Comparison of ENCODE assay signal across 13 cellular contexts in the genomic region with DNA sequence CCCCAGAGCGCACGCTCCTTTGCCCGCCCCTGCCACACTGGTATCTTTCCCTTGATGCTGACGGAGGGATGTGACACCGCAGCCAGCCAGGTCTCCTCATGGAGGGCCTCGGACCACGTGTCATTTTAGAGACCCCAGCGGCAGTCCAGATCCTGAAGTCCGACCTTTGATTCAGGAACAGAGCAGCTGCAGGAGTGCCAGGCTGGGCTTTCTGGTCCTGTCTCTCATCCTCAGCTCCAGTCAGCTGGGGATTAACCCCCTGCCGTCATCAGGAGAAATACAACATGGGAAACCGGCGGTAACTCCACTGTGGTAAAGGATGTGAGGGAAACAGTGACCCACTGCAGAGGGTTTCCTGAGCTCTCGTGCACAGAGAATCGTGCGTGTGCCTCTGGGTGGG.
A peak's percentile ranks its signal among the peaks of the same experiment; 100 is the strongest.
DNase-seq lines count a peak whose midpoint lies in the region; ATAC-seq and TF ChIP-seq lines count a peak whose summit lies in the region.
"Had no signal": no experiment of that assay in that cellular context is flagged by ENCODE, and none has a peak within 500 bp of the region (broad histone marks: within the 10 kb centered on the region; RNA-seq: fewer than 3 reads in every experiment).

No MANE protein-coding gene starts in this region.

- POLR2A ChIA-PET in RWPE1 (lab: Yijun Ruan, JAX; ENCODE audit: low non-redundant PET) = no interaction called here

- TF ChIP-seq CTCF in RWPE1 (conservative IDR thresholded peaks at IDR 0.05; ENCODE audit: low read depth) (no peak), endodermal cell (conservative IDR thresholded peaks at IDR 0.05) (no peak), transverse colon (IDR thresholded peaks at IDR 0.05) (no peak), chondrocyte (IDR thresholded peaks at IDR 0.05) (no peak)

- H3K27ac Mint-ChIP-seq in endodermal cell (peak overlapping the region; percentile 52), chondrocyte (ENCODE audit: unreplicated experiment) (no peak overlapping the region)

- peak; percentile 16 for DNase-seq in stimulated activated CD4-positive, alpha-beta T cell treated with anti-CD3 and anti-CD28 coated beads, Interleukin-15, amount 100 ng/mL, for 24 hours
- DNase-seq in stimulated activated CD4-positive, alpha-beta T cell treated with anti-CD3 and anti-CD28 coated beads, Interleukin-4, amount 100 ng/mL, for 4 hours = no peak
- DNase-seq in RWPE1 (ENCODE audit: low spot score) = no peak
- peak; percentile 75 for DNase-seq in endodermal cell
- no peak for DNase-seq in transverse colon
- DNase-seq in glomerular visceral epithelial cell (ENCODE audit: extremely low spot score) = no peak
- no peak for DNase-seq in chondrocyte (ENCODE audit: low spot score)
- DNase-seq: NCI-H510A, SW 1271 had no signal

- in situ Hi-C loops in transverse colon (cut with MboI; ENCODE audit: low pct_ligation_motif_present in 1 of 4, low pct_unique_long_range_greater_than_20kb in 1 of 4, low sequenced_read_pairs in 3 of 4) = no loop called here

- H3K4me3 Mint-ChIP-seq in endodermal cell = no peak overlapping the region
- H3K4me3 Mint-ChIP-seq in chondrocyte (ENCODE audit: unreplicated experiment) = no peak overlapping the region

- no peak for TF ChIP-seq EP300 in transverse colon (IDR thresholded peaks at IDR 0.05; ENCODE audit: low read depth)

- intact Hi-C loops in transverse colon (cut with DNase I; ENCODE audit: low total_unique reads) = no loop called here

- TF ChIP-seq POLR2A in transverse colon (IDR thresholded peaks at IDR 0.05) = no peak

- H3K36me3 ChIP-seq in endodermal cell (ENCODE audit: control insufficient read depth, insufficient read depth, low read length) (no peaks in the 10 kb centered on the region), transverse colon (no peaks in the 10 kb centered on the region)

- H3K4me1 ChIP-seq in endodermal cell (ENCODE audit: control insufficient read depth, insufficient read depth, low read length) (peaks cover 3% of the 10 kb centered on the region), transverse colon (peaks cover 0 to 8% (median 3%) of the 10 kb centered on the region in 4 donors)
- H3K4me1 ChIP-seq: gastroesophageal sphincter, psoas muscle had no signal

- H3K4me1 Mint-ChIP-seq in endodermal cell = peaks cover 37% of the 10 kb centered on the region
- H3K4me1 Mint-ChIP-seq in chondrocyte (ENCODE audit: low read depth) = peaks cover 4% of the 10 kb centered on the region

- H3K9ac ChIP-seq in endodermal cell (ENCODE audit: extremely low read depth, low read length, poor library complexity, severe bottlenecking) = no peak overlapping the region

- no peak for ATAC-seq in GM18498 (IDR thresholded peaks at IDR 0.05; ENCODE audit: unreplicated experiment)

- CTCF ChIA-PET in RWPE1 (lab: Yijun Ruan, JAX) = no interaction called here

- peaks cover 10% of the 10 kb centered on the region for H3K36me3 Mint-ChIP-seq in endodermal cell (ENCODE audit: low read depth)
- H3K36me3 Mint-ChIP-seq in chondrocyte (ENCODE audit: low read depth) = no peaks in the 10 kb centered on the region

- WGBS in endodermal cell (ENCODE audit: insufficient coverage in 1 of 2, insufficient read length in 1 of 2), 2 experiments = 57 to 83% methylated on average over 1 to 15 of the region's 15 CpGs
- WGBS in transverse colon (ENCODE audit: low coverage in 1 of 2), 2 donors = 83% methylated on average over 15 of the region's 15 CpGs; no CpG with 5 or more reads in 1 of the 2 donors

- no peaks in the 10 kb centered on the region for H3K27me3 Mint-ChIP-seq in endodermal cell (ENCODE audit: insufficient read depth)
- H3K27me3 Mint-ChIP-seq in chondrocyte (ENCODE audit: low read depth) = no peaks in the 10 kb centered on the region

- H3K9me3 ChIP-seq in endodermal cell (ENCODE audit: control insufficient read depth, low read length) (peaks cover 2% of the 10 kb centered on the region), transverse colon (no peaks in the 10 kb centered on the region)
- H3K9me3 ChIP-seq: gastroesophageal sphincter, psoas muscle had no signal

- H3K27ac ChIP-seq in RWPE1 = peak overlapping the region; percentile 53; the same call in 1 of the 2 replicates
- no peak overlapping the region for H3K27ac ChIP-seq in endodermal cell (ENCODE audit: low read depth, low read length)
- H3K27ac ChIP-seq in transverse colon = peak overlapping the region in 3 of 4 donors; percentile 48 to 75 (median 67)
- H3K27ac ChIP-seq: C4-2B, gastroesophageal sphincter, psoas muscle had no signal

- H3K4me3 ChIP-seq in endodermal cell (ENCODE audit: low read length) = no peak overlapping the region
- no peak overlapping the region for H3K4me3 ChIP-seq in transverse colon
- H3K4me3 ChIP-seq: gastroesophageal sphincter, psoas muscle had no signal

- H3K9me3 Mint-ChIP-seq in endodermal cell (no peaks in the 10 kb centered on the region), chondrocyte (ENCODE audit: low read depth) (no peaks in the 10 kb centered on the region)

- no peaks in the 10 kb centered on the region for H3K27me3 ChIP-seq in endodermal cell (ENCODE audit: control insufficient read depth, insufficient read depth, low read length, poor library complexity, severe bottlenecking)
- H3K27me3 ChIP-seq in transverse colon = no peaks in the 10 kb centered on the region
- H3K27me3 ChIP-seq: gastroesophageal sphincter had no signal

Comparison
In these comparisons a context has a peak if more than half of its experiments do, and no peak if none do; other contexts are left out.
1. DNase-seq: peak in stimulated activated CD4-positive, alpha-beta T cell treated with anti-CD3 and anti-CD28 coated beads, Interleukin-15, amount 100 ng/mL, for 24 hours (single experiment) and endodermal cell (single experiment); none in stimulated activated CD4-positive, alpha-beta T cell treated with anti-CD3 and anti-CD28 coated beads, Interleukin-4, amount 100 ng/mL, for 4 hours (0 of 2), RWPE1 (single experiment), transverse colon (single experiment), glomerular visceral epithelial cell (single experiment) and chondrocyte (single experiment).